In genomic region chr1:183553769-183554168, GRCh38 we compare ENCODE assay signal across 1 cellular context.
TF ChIP-seq lines count a peak whose summit lies in the region.

No MANE protein-coding gene starts in this region.

TF ChIP-seq in GM12878, 131 proteins besides CTCF, POLR2A, EP300 and RAD21 (continued from another document):
- no peak for TF ChIP-seq BCLAF1 (IDR thresholded peaks at IDR 0.05)
